In the genomic region with DNA sequence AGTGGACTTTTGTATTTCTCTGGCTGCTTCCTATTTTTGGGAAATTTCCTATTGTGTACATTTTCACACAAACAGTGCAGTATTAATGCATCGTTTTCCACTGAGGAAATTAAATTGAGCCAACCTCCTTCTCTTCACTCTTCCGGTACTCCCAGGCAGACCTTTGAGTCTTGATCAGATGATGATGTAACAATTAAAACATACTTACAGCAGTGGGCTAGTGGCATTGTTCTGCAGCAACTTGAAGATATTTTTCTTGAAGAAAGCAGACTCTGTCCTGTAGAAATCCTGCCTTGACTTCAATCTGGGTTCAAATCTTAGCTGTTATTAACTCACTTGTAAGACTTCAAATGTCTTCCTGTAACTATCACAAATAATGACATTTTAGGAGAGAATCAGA, we compare ENCODE assay signal across 25 cellular contexts. TPM values are rescaled to one million over a fixed set of nuclear protein-coding genes. Genes with fewer than 3 reads are reported as not detected.
"Had no signal": no experiment of that assay in that cellular context is flagged by ENCODE, and none has a peak within 500 bp of the region (broad histone marks: within the 10 kb centered on the region; RNA-seq: fewer than 3 reads in every experiment).

No MANE protein-coding gene starts in this region.

- H3K4me1 ChIP-seq: testis had no signal

- H3K4me3 ChIP-seq: colonic mucosa, dorsolateral prefrontal cortex, right lobe of liver, testis, transverse colon had no signal

- H3K27ac ChIP-seq: colonic mucosa, dorsolateral prefrontal cortex, right lobe of liver, testis, transverse colon had no signal

- DNase-seq: activated CD4-positive, alpha-beta memory T cell treated with anti-CD3 and anti-CD28 coated beads, Interleukin-2, amount 10 ng/mL, durations not matched to agents 7 days and 5 days; activated CD4-positive, alpha-beta T cell treated with anti-CD3 and anti-CD28 coated beads for 1 hour; activated CD4-positive, alpha-beta T cell treated with anti-CD3 and anti-CD28 coated beads, Interleukin-2, amount 10 ng/mL, durations not matched to agents 7 days and 5 days; activated CD8-positive, alpha-beta memory T cell treated with anti-CD3 and anti-CD28 coated beads, Interleukin-2, amount 50 U/mL, for 48 hours; activated gamma-delta T cell treated with Interleukin-2 at 50 U/mL for 16 hours; activated naive CD8-positive, alpha-beta T cell treated with anti-CD3 and anti-CD28 coated beads, Interleukin-2, amount 50 U/mL, for 24 hours; activated T-cell treated with anti-CD3 and anti-CD28 coated beads, Interleukin-2, amount 50 U/mL, for 24 hours; amygdala; cerebellar nuclear complex; colonic mucosa; effector memory CD4-positive, alpha-beta T cell; foreskin fibroblast; hippocampal formation; kidney; natural killer cell; stimulated activated CD4-positive, alpha-beta T cell treated with anti-CD3 and anti-CD28 coated beads, Interleukin-2, amount 100 ng/mL, for 48 hours; stimulated activated naive CD8-positive, alpha-beta T cell treated with anti-CD3 and anti-CD28 coated beads, Interleukin-15, Interleukin-2, amounts not matched to agents 100 U/mL and 50 U/mL, for 24 hours; SW 1271; T-helper 2 cell; testis; transverse colon had no signal

- H3K9me3 Mint-ChIP-seq: activated CD4-positive, alpha-beta memory T cell treated with anti-CD3 and anti-CD28 coated beads, Interleukin-2, amount 10 ng/mL, durations not matched to agents 7 days and 5 days; activated CD4-positive, alpha-beta T cell treated with anti-CD3 and anti-CD28 coated beads, Interleukin-2, amount 10 ng/mL, durations not matched to agents 7 days and 5 days; activated naive CD4-positive, alpha-beta T cell treated with anti-CD3 and anti-CD28 coated beads, Interleukin-2, amount 50 U/mL, for 24 hours; activated T-cell treated with anti-CD3 and anti-CD28 coated beads, Interleukin-2, amount 50 U/mL, for 24 hours; natural killer cell had no signal

- H3K36me3 ChIP-seq: colonic mucosa had no signal

- H3K27ac Mint-ChIP-seq: activated CD4-positive, alpha-beta memory T cell treated with anti-CD3 and anti-CD28 coated beads, Interleukin-2, amount 10 ng/mL, durations not matched to agents 7 days and 5 days; activated CD4-positive, alpha-beta T cell treated with anti-CD3 and anti-CD28 coated beads, Interleukin-2, amount 10 ng/mL, durations not matched to agents 7 days and 5 days; activated naive CD4-positive, alpha-beta T cell treated with anti-CD3 and anti-CD28 coated beads, Interleukin-2, amount 50 U/mL, for 24 hours; activated naive CD8-positive, alpha-beta T cell treated with anti-CD3 and anti-CD28 coated beads, Interleukin-2, amount 50 U/mL, for 24 hours; activated T-cell treated with anti-CD3 and anti-CD28 coated beads, Interleukin-2, amount 50 U/mL, for 24 hours had no signal

- H3K27me3 Mint-ChIP-seq: activated CD4-positive, alpha-beta memory T cell treated with anti-CD3 and anti-CD28 coated beads, Interleukin-2, amount 10 ng/mL, durations not matched to agents 7 days and 5 days; activated CD4-positive, alpha-beta T cell treated with anti-CD3 and anti-CD28 coated beads, Interleukin-2, amount 10 ng/mL, durations not matched to agents 7 days and 5 days; activated naive CD4-positive, alpha-beta T cell treated with anti-CD3 and anti-CD28 coated beads, Interleukin-2, amount 50 U/mL, for 24 hours; activated naive CD8-positive, alpha-beta T cell treated with anti-CD3 and anti-CD28 coated beads, Interleukin-2, amount 50 U/mL, for 24 hours; activated T-cell treated with anti-CD3 and anti-CD28 coated beads, Interleukin-2, amount 50 U/mL, for 24 hours had no signal

- H3K27me3 ChIP-seq: colonic mucosa, dorsolateral prefrontal cortex, right lobe of liver, testis, transverse colon had no signal

- ATAC-seq: activated naive CD8-positive, alpha-beta T cell treated with anti-CD3 and anti-CD28 coated beads, Interleukin-2, amount 50 U/mL, for 24 hours; esophagus mucosa; natural killer cell; right lobe of liver; stimulated activated naive CD8-positive, alpha-beta T cell treated with anti-CD3 and anti-CD28 coated beads, Interleukin-15, Interleukin-2, amounts not matched to agents 100 U/mL and 50 U/mL, for 24 hours had no signal

- FAIRE-seq: kidney had no signal

- H3K4me3 Mint-ChIP-seq: activated CD4-positive, alpha-beta memory T cell treated with anti-CD3 and anti-CD28 coated beads, Interleukin-2, amount 10 ng/mL, durations not matched to agents 7 days and 5 days; activated CD4-positive, alpha-beta T cell treated with anti-CD3 and anti-CD28 coated beads, Interleukin-2, amount 10 ng/mL, durations not matched to agents 7 days and 5 days; activated naive CD4-positive, alpha-beta T cell treated with anti-CD3 and anti-CD28 coated beads, Interleukin-2, amount 50 U/mL, for 24 hours; activated naive CD8-positive, alpha-beta T cell treated with anti-CD3 and anti-CD28 coated beads, Interleukin-2, amount 50 U/mL, for 24 hours; activated T-cell treated with anti-CD3 and anti-CD28 coated beads, Interleukin-2, amount 50 U/mL, for 24 hours; natural killer cell had no signal

- H3K9me3 ChIP-seq: colonic mucosa, right lobe of liver, testis, transverse colon had no signal

- H3K4me1 Mint-ChIP-seq: activated CD4-positive, alpha-beta memory T cell treated with anti-CD3 and anti-CD28 coated beads, Interleukin-2, amount 10 ng/mL, durations not matched to agents 7 days and 5 days; activated CD4-positive, alpha-beta T cell treated with anti-CD3 and anti-CD28 coated beads, Interleukin-2, amount 10 ng/mL, durations not matched to agents 7 days and 5 days; activated naive CD4-positive, alpha-beta T cell treated with anti-CD3 and anti-CD28 coated beads, Interleukin-2, amount 50 U/mL, for 24 hours; activated naive CD8-positive, alpha-beta T cell treated with anti-CD3 and anti-CD28 coated beads, Interleukin-2, amount 50 U/mL, for 24 hours had no signal

RNA-seq across cellular contexts. Expression of a gene that starts 19.0 kb away (rescaled TPM):
- total RNA-seq: activated CD4-positive, alpha-beta memory T cell treated with anti-CD3 and anti-CD28 coated beads, Interleukin-2, amount 10 ng/mL, durations not matched to agents 7 days and 5 days; activated CD4-positive, alpha-beta T cell treated with anti-CD3 and anti-CD28 coated beads, Interleukin-2, amount 10 ng/mL, durations not matched to agents 7 days and 5 days; natural killer cell had no signal
